14 cellular contexts compared by ENCODE assay signal in genomic region chr10:865257-865656, GRCh38.
A peak's percentile ranks its signal among the peaks of the same experiment; 100 is the strongest.
DNase-seq lines count a peak whose midpoint lies in the region; ATAC-seq and TF ChIP-seq lines count a peak whose summit lies in the region.
"Had no signal": no experiment of that assay in that cellular context is flagged by ENCODE, and none has a peak within 500 bp of the region (broad histone marks: within the 10 kb centered on the region; RNA-seq: fewer than 3 reads in every experiment).

No MANE protein-coding gene starts in this region.

- peaks cover 23 to 30% of the 10 kb centered on the region in 2 donors for H3K36me3 Mint-ChIP-seq in naive B cell

- H3K27ac ChIP-seq in left lung = no peak overlapping the region
- H3K27ac ChIP-seq: esophagus squamous epithelium, Peyer's patch, testis had no signal

- H3K4me3 Mint-ChIP-seq in naive B cell = no peak overlapping the region
- H3K4me3 Mint-ChIP-seq in stimulated activated naive CD8-positive, alpha-beta T cell treated with anti-CD3 and anti-CD28 coated beads, Interleukin-15, amount 100 ng/mL, for 72 hours = no peak overlapping the region

- peaks cover 0 to 69% of the 10 kb centered on the region in 2 donors for H3K36me3 ChIP-seq in left lung

- ATAC-seq in naive B cell (ENCODE audit: low read depth in 2 of 2) (no peak), HG02870 (IDR thresholded peaks at IDR 0.05; ENCODE audit: unreplicated experiment) (no peak), left lung (no peak)
- ATAC-seq in stimulated activated naive CD8-positive, alpha-beta T cell treated with anti-CD3 and anti-CD28 coated beads, Interleukin-15, amount 100 ng/mL, for 72 hours = no peak

- no peaks in the 10 kb centered on the region for H3K27me3 Mint-ChIP-seq in naive B cell
- no peaks in the 10 kb centered on the region for H3K27me3 Mint-ChIP-seq in stimulated activated naive CD8-positive, alpha-beta T cell treated with anti-CD3 and anti-CD28 coated beads, Interleukin-15, amount 100 ng/mL, for 72 hours

- H3K4me1 Mint-ChIP-seq in naive B cell = peaks cover 10 to 23% (median 12%) of the 10 kb centered on the region in 3 donors
- peaks cover 21% of the 10 kb centered on the region for H3K4me1 Mint-ChIP-seq in stimulated activated naive CD8-positive, alpha-beta T cell treated with anti-CD3 and anti-CD28 coated beads, Interleukin-15, amount 100 ng/mL, for 72 hours

- POLR2A ChIA-PET in HEK293T (lab: Yijun Ruan, JAX) = no interaction called here

- no peaks in the 10 kb centered on the region for H3K9me3 ChIP-seq in left lung
- H3K9me3 ChIP-seq: esophagus squamous epithelium, Peyer's patch, testis had no signal

- TF ChIP-seq CTCF in GM10266 (IDR thresholded peaks at IDR 0.05; ENCODE audit: control insufficient read depth, insufficient read depth, low read depth, missing control alignments) (peak; percentile 29), cardiac fibroblast (IDR thresholded peaks at IDR 0.05; ENCODE audit: low read depth, low read length) (peak; percentile 11), left lung (IDR thresholded peaks at IDR 0.05) (no peak)

- H3K9me3 Mint-ChIP-seq in naive B cell = no peaks in the 10 kb centered on the region
- no peaks in the 10 kb centered on the region for H3K9me3 Mint-ChIP-seq in stimulated activated naive CD8-positive, alpha-beta T cell treated with anti-CD3 and anti-CD28 coated beads, Interleukin-15, amount 100 ng/mL, for 72 hours

- H3K27me3 ChIP-seq in left lung = no peaks in the 10 kb centered on the region
- H3K27me3 ChIP-seq: esophagus squamous epithelium, Peyer's patch, testis had no signal

- intact Hi-C loops in left lung (cut with DNase I) = no loop called here

- DNase-seq in GM10266 (ENCODE audit: extremely low spot score) (no peak), HEK293T (ENCODE audit: extremely low spot score) (peak; percentile 14), cardiac fibroblast (ENCODE audit: low read depth in 2 of 2) (no peak), naive B cell (no peak), left lung (no peak)
- no peak for DNase-seq in stimulated activated naive CD8-positive, alpha-beta T cell treated with anti-CD3 and anti-CD28 coated beads, Interleukin-15, amount 100 ng/mL, for 72 hours
- DNase-seq: DMS153, esophagus squamous epithelium, hippocampal formation, NCI-H2081 treated with DMSO at 0.1 percent for 48 hours, NCI-H526, Peyer's patch, testis had no signal

- CTCF ChIA-PET in HEK293T (lab: Yijun Ruan, JAX) = no interaction called here

- H3K4me3 ChIP-seq in cardiac fibroblast (replicated peaks in 1 of 2; ENCODE audit: low read depth in 2 of 2, low read length in 2 of 2) (no peak overlapping the region), left lung (no peak overlapping the region)
- H3K4me3 ChIP-seq: esophagus squamous epithelium, Peyer's patch, testis had no signal

- peaks cover 0 to 7% of the 10 kb centered on the region in 2 donors for H3K4me1 ChIP-seq in left lung
- H3K4me1 ChIP-seq: esophagus squamous epithelium, Peyer's patch, testis had no signal

- peak overlapping the region in 4 of 6 donors; percentile 19 to 84 (median 74) for H3K27ac Mint-ChIP-seq in naive B cell
- no peak overlapping the region for H3K27ac Mint-ChIP-seq in stimulated activated naive CD8-positive, alpha-beta T cell treated with anti-CD3 and anti-CD28 coated beads, Interleukin-15, amount 100 ng/mL, for 72 hours

TF ChIP-seq in HEK293T, 16 proteins besides CTCF, POLR2A, EP300 and RAD21:
- TF ChIP-seq FOXK2 (IDR thresholded peaks at IDR 0.05) = no peak
TF ChIP-seq in HEK293T: peak in this region for 0.

Comparison
In these comparisons a context has a peak if more than half of its experiments do, and no peak if none do; other contexts are left out.
1. CTCF ChIP-seq: peak in GM10266 (single experiment) and cardiac fibroblast (single experiment); none in left lung (0 of 2).
2. H3K27ac Mint-ChIP-seq: peak in naive B cell (4 of 6); none in stimulated activated naive CD8-positive, alpha-beta T cell treated with anti-CD3 and anti-CD28 coated beads, Interleukin-15, amount 100 ng/mL, for 72 hours (0 of 2).